Comparison of ENCODE assay signal across 11 cellular contexts in genomic region chr1:248449821-248450465, GRCh38. TPM values are rescaled to one million over a fixed set of nuclear protein-coding genes. Genes with fewer than 3 reads are reported as not detected.
DNase-seq lines count a peak whose midpoint lies in the region; ATAC-seq, FAIRE-seq and TF ChIP-seq lines count a peak whose summit lies in the region.
"Not testable (repeated sequence)": the region's sequence is repeated elsewhere in the genome, so short reads cannot be mapped to it uniquely, and the experiment has no call there.
"Had no signal": no experiment of that assay in that cellular context is flagged by ENCODE, and none has a peak within 500 bp of the region (broad histone marks: within the 10 kb centered on the region; RNA-seq: fewer than 3 reads in every experiment).

No MANE protein-coding gene starts in this region.

- TF ChIP-seq POLR2A in GM12892 (IDR thresholded peaks at IDR 0.05; ENCODE audit: low read depth, low read length): peak; percentile 56; the same call in 1 of the 2 replicates

- H3K36me3 Mint-ChIP-seq in IgD-negative memory B cell, memory B cell: not testable (repeated sequence)

- H3K9me3 Mint-ChIP-seq in IgD-negative memory B cell, memory B cell: not testable (repeated sequence)

- peak; percentile 38 for FAIRE-seq in D721Med (lab: Jason Lieb, UNC)
- peak; percentile 96 for FAIRE-seq in GM12892 (lab: Jason Lieb, UNC)

- H3K4me3 Mint-ChIP-seq in IgD-negative memory B cell: peak overlapping the region; percentile 58 to 88 (median 73)
- peak overlapping the region; percentile 50 for H3K4me3 Mint-ChIP-seq in memory B cell

- H3K4me1 Mint-ChIP-seq in IgD-negative memory B cell (peaks cover 12 to 25% (median 24%) of the 10 kb centered on the region in 3 donors), memory B cell (peaks cover 22% of the 10 kb centered on the region)

- ATAC-seq in GM18870 (IDR thresholded peaks at IDR 0.05; ENCODE audit: unreplicated experiment) (peak; percentile 7), GM21360 (IDR thresholded peaks at IDR 0.05; ENCODE audit: unreplicated experiment) (peak; percentile 4), GM21737 (IDR thresholded peaks at IDR 0.05; ENCODE audit: unreplicated experiment) (peak; percentile 5), HG03066 (IDR thresholded peaks at IDR 0.05; ENCODE audit: low read depth, unreplicated experiment) (peak; percentile 1)
- not testable (repeated sequence) for ATAC-seq in memory B cell (ENCODE audit: low read depth)

- not testable (repeated sequence) for DNase-seq in D721Med (ENCODE audit: insufficient read length, low spot score); GM12892 (ENCODE audit: insufficient read length); memory B cell (ENCODE audit: low spot score in 2 of 2)

- not testable (repeated sequence) for H3K27me3 Mint-ChIP-seq in IgD-negative memory B cell, memory B cell

- H3K27ac Mint-ChIP-seq in IgD-negative memory B cell: peak overlapping the region; percentile 79 to 92 (median 82)
- H3K27ac Mint-ChIP-seq in memory B cell: peak overlapping the region; percentile 96

- TF ChIP-seq CTCF in D721Med (IDR thresholded peaks at IDR 0.05; ENCODE audit: insufficient read depth, missing control alignments): not testable (repeated sequence)

RNA-seq across cellular contexts. Expression of gene OR2T2, which starts 4.5 kb away (rescaled TPM):
- polyA plus RNA-seq in GM12892 (2012; ENCODE audit: missing spikeins): 0.74 TPM
- polyA plus RNA-seq in IgD-negative memory B cell: not detected
- polyA plus RNA-seq: BJ, HepG2, K562 had no signal

RNA-seq across cellular contexts. Expression of gene OR2T3, which starts 23.2 kb away (rescaled TPM):
- 2.2 TPM for polyA plus RNA-seq in GM12892 (2012; ENCODE audit: missing spikeins)
- not detected for polyA plus RNA-seq in IgD-negative memory B cell
- polyA plus RNA-seq: BJ, HepG2, K562 had no signal

RNA-seq across cellular contexts. Expression of gene OR2T5, which starts 38.4 kb away (rescaled TPM):
- 0.34 TPM for polyA plus RNA-seq in GM12892 (2012; ENCODE audit: missing spikeins)
- polyA plus RNA-seq in IgD-negative memory B cell: 0.16 TPM
- polyA plus RNA-seq: BJ, HepG2, K562 had no signal

RNA-seq across cellular contexts. Expression of gene OR2T1, which starts 47.1 kb away (rescaled TPM):
- not detected for polyA plus RNA-seq in GM12892 (2012; ENCODE audit: missing spikeins)
- polyA plus RNA-seq in IgD-negative memory B cell: not detected
- polyA plus RNA-seq: BJ, HepG2, K562 had no signal

RNA-seq across cellular contexts. Expression of gene OR2G6, which starts 57.9 kb away (rescaled TPM):
- polyA plus RNA-seq in GM12892 (2012; ENCODE audit: missing spikeins): 0.72 TPM
- polyA plus RNA-seq in IgD-negative memory B cell: not detected
- polyA plus RNA-seq: BJ, HepG2, K562 had no signal
